Comparison of ENCODE assay signal across 26 cellular contexts in genomic region chr13:76380436-76381065, GRCh38.
A peak's percentile ranks its signal among the peaks of the same experiment; 100 is the strongest.
DNase-seq lines count a peak whose midpoint lies in the region; ATAC-seq and TF ChIP-seq lines count a peak whose summit lies in the region.
"Had no signal": no experiment of that assay in that cellular context is flagged by ENCODE, and none has a peak within 500 bp of the region (broad histone marks: within the 10 kb centered on the region; RNA-seq: fewer than 3 reads in every experiment).

No MANE protein-coding gene starts in this region.

- DNase-seq in COLO829 (ENCODE audit: low spot score) (peak; percentile 60), SK-MEL-5 (ENCODE audit: low read depth, low spot score) (peak; percentile 91), fibroblast of pulmonary artery (ENCODE audit: low read depth) (peak; percentile 44), non-pigmented ciliary epithelial cell (ENCODE audit: low read depth) (peak; percentile 28), NCI-H1092 treated with DMSO at 0.1 percent for 48 hours (lab: John Stamatoyannopoulos, UW) (no peak), MV-4-11 (lab: John Stamatoyannopoulos, UW) (no peak)
- DNase-seq: activated B cell treated with CpG ODN at 0.5 μM for 24 hours; activated CD4-positive, alpha-beta T cell treated with anti-CD3 and anti-CD28 coated beads, Interleukin-2, amount 50 U/mL, for 4 hours; activated CD8-positive, alpha-beta memory T cell treated with anti-CD3 and anti-CD28 coated beads, Interleukin-2, amount 50 U/mL, for 48 hours; activated gamma-delta T cell; Calu3; dermis blood vessel endothelial cell; gastrocnemius medialis; HFFc6; Kasumi-1; lower lobe of right lung; NCI-H1436 treated with DMSO at 0.1 percent for 48 hours; NCI-H2171; NCI-H69; ovary; right cardiac atrium; upper lobe of right lung had no signal

- no peak for TF ChIP-seq CTCF in fibroblast of pulmonary artery (IDR thresholded peaks at IDR 0.05; ENCODE audit: low read length, missing control alignments)

- in situ Hi-C loops in SK-MEL-5 (cut with HindIII; ENCODE audit: low pct_unique_long_range_greater_than_20kb, low sequenced_read_pairs) = no loop called here

- no peak for ATAC-seq in GM21515 (IDR thresholded peaks at IDR 0.05; ENCODE audit: unreplicated experiment)
- ATAC-seq in HG02870 (IDR thresholded peaks at IDR 0.05; ENCODE audit: unreplicated experiment) = no peak
- ATAC-seq: gastrocnemius medialis, lower lobe of right lung, right cardiac atrium, upper lobe of right lung had no signal

- H3K4me3 ChIP-seq in fibroblast of pulmonary artery (replicated peaks; ENCODE audit: low read depth, low read length) = no peak overlapping the region
- H3K4me3 ChIP-seq: BLaER1 treated with 17β-estradiol and CSF1 and Interleukin-3, amounts not matched to agents 10 nM and 100 nM; cardiac muscle cell; gastrocnemius medialis; lower lobe of right lung; ovary; upper lobe of right lung had no signal

Comparison
In these comparisons a context has a peak if more than half of its experiments do, and no peak if none do; other contexts are left out.
1. DNase-seq: peak in COLO829 (single experiment), SK-MEL-5 (single experiment), fibroblast of pulmonary artery (single experiment) and non-pigmented ciliary epithelial cell (single experiment); none in NCI-H1092 treated with DMSO at 0.1 percent for 48 hours (single experiment) and MV-4-11 (single experiment).